Comparison of ENCODE assay signal across 20 cellular contexts in the genomic region with DNA sequence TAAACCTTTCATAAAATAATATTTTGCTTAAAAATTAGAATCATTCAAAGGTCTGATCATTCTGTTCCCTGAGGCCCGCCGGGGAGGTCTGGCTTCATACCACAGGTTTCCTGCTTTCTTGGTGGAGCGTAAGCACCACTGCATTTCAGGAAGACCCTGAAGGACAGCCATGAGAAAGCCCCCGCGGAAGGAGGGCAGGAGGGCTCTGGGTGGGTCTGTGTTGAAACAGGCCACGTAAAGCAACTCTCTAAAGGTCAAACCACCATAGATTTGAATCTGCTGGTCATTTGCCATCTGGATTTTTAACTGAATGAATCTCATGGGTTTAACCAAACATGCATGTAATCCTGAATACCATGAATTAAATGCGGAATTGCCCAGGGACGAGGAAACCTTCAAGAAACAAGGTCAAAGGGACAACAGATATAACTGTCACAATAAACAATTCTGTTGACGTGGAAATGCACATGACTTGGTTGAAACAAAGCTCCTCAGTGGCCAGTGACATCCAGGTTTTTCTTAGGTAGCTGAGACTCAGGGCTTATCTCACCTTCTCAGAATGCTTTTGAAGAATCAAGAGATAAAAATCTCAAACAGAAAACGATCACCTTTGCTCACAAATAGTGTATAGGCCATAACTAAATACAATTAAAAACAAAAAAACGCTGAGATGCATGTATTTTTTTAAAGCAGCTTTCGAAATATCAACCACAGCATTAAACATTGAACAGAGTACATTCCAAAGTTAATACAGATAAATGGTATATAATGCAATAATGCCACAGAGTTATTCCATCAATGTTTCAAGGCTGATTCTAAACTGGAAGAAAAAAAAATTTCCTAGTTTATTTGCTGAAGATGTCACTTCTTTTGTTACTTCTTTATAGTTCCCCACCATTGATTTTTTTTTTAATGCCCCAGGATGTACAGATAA.
DNase-seq lines count a peak whose midpoint lies in the region; ATAC-seq and TF ChIP-seq lines count a peak whose summit lies in the region.
"Had no signal": no experiment of that assay in that cellular context is flagged by ENCODE, and none has a peak within 500 bp of the region (broad histone marks: within the 10 kb centered on the region; RNA-seq: fewer than 3 reads in every experiment).

No MANE protein-coding gene starts in this region.

- no peak overlapping the region for H2AFZ ChIP-seq in SU-DHL-6 (ENCODE audit: low read depth, low read length, severe bottlenecking)

- no peaks in the 10 kb centered on the region for H3K36me3 ChIP-seq in Caco-2 (ENCODE audit: control insufficient read depth, insufficient read depth, low read length)
- H3K36me3 ChIP-seq in SU-DHL-6 (ENCODE audit: low read length): no peaks in the 10 kb centered on the region
- H3K36me3 ChIP-seq in colonic mucosa: no peaks in the 10 kb centered on the region
- H3K36me3 ChIP-seq: upper lobe of left lung had no signal

- H3K79me2 ChIP-seq in SU-DHL-6 (ENCODE audit: insufficient read depth, low read length): peaks cover 18% of the 10 kb centered on the region; the same call in 1 of the 2 replicates

- H3F3A ChIP-seq in SU-DHL-6 (ENCODE audit: insufficient read depth): peaks cover 47% of the 10 kb centered on the region

- peak overlapping the region; percentile 75 for H3K4me2 ChIP-seq in SU-DHL-6 (ENCODE audit: low read depth, low read length, poor library complexity, severe bottlenecking)

- H4K20me1 ChIP-seq in SU-DHL-6 (ENCODE audit: low read depth, low read length): no peaks in the 10 kb centered on the region

- TF ChIP-seq CTCF in Caco-2 (IDR thresholded peaks at IDR 0.05; ENCODE audit: insufficient read depth in 1 of 2, low read depth in 1 of 2, low read length in 1 of 2, severe bottlenecking in 1 of 2, unreplicated experiment in 1 of 2) (no peak), SU-DHL-6 (IDR thresholded peaks at IDR 0.05; ENCODE audit: insufficient read depth, low read length, poor library complexity, severe bottlenecking) (no peak), colonic mucosa (IDR thresholded peaks at IDR 0.05) (no peak)

- peaks cover 22% of the 10 kb centered on the region for H3K4me1 ChIP-seq in Caco-2
- H3K4me1 ChIP-seq in colonic mucosa: peaks cover 2% of the 10 kb centered on the region

- no peak for ATAC-seq in activated CD4-positive, alpha-beta T cell treated with anti-CD3 and anti-CD28 coated beads for 36 hours
- no peak for ATAC-seq in naive B cell (ENCODE audit: low read depth in 2 of 2)
- ATAC-seq: HepG2 had no signal

- no peaks in the 10 kb centered on the region for H3K27me3 ChIP-seq in Caco-2 (replicated peaks; ENCODE audit: control insufficient read depth, insufficient read depth, low read length)
- H3K27me3 ChIP-seq in SU-DHL-6 (ENCODE audit: low read length): no peaks in the 10 kb centered on the region
- H3K27me3 ChIP-seq in colonic mucosa: no peaks in the 10 kb centered on the region
- H3K27me3 ChIP-seq: upper lobe of left lung had no signal

- POLR2A ChIA-PET in activated CD4-positive, alpha-beta T cell treated with anti-CD3 and anti-CD28 coated beads for 36 hours (lab: Charles Lee): no interaction called here
- POLR2A ChIA-PET in Caco-2 (lab: Charles Lee): no interaction called here

- no peaks in the 10 kb centered on the region for H3K9me3 Mint-ChIP-seq in activated CD4-positive, alpha-beta T cell treated with anti-CD3 and anti-CD28 coated beads for 36 hours (ENCODE audit: low read depth)
- H3K9me3 Mint-ChIP-seq in Caco-2 (ENCODE audit: unreplicated experiment) (no peaks in the 10 kb centered on the region), naive B cell (no peaks in the 10 kb centered on the region)
- H3K9me3 Mint-ChIP-seq: activated CD4-positive, alpha-beta memory T cell treated with anti-CD3 and anti-CD28 coated beads, Interleukin-2, amount 10 ng/mL, durations not matched to agents 7 days and 5 days; dendritic cell treated with granulocyte-macrophage colony-stimulating factor and Interleukin-4, amounts not matched to agents 40 ng/mL and 50 ng/mL, for 4 days had no signal

- H3K4me3 Mint-ChIP-seq in activated CD4-positive, alpha-beta T cell treated with anti-CD3 and anti-CD28 coated beads for 36 hours: no peak overlapping the region
- H3K4me3 Mint-ChIP-seq in Caco-2 (ENCODE audit: unreplicated experiment) (peak overlapping the region; percentile 31), naive B cell (no peak overlapping the region)
- H3K4me3 Mint-ChIP-seq: activated CD4-positive, alpha-beta memory T cell treated with anti-CD3 and anti-CD28 coated beads, Interleukin-2, amount 10 ng/mL, durations not matched to agents 7 days and 5 days; dendritic cell treated with granulocyte-macrophage colony-stimulating factor and Interleukin-4, amounts not matched to agents 40 ng/mL and 50 ng/mL, for 4 days had no signal

- H3K4me3 ChIP-seq in Caco-2 (ENCODE audit: low read depth, low read length): no peak overlapping the region
- H3K4me3 ChIP-seq in SU-DHL-6 (ENCODE audit: insufficient read depth, low read length, poor library complexity, severe bottlenecking): no peak overlapping the region
- H3K4me3 ChIP-seq in colonic mucosa: no peak overlapping the region
- H3K4me3 ChIP-seq: upper lobe of left lung had no signal

- peaks cover 3% of the 10 kb centered on the region for H3K4me1 Mint-ChIP-seq in activated CD4-positive, alpha-beta T cell treated with anti-CD3 and anti-CD28 coated beads for 36 hours
- H3K4me1 Mint-ChIP-seq in Caco-2 (ENCODE audit: low read depth, unreplicated experiment) (peaks cover 9% of the 10 kb centered on the region), naive B cell (peaks cover 4 to 12% (median 11%) of the 10 kb centered on the region in 3 donors)

- no TSS peak for BruUV-seq in Caco-2 (replicated peaks; lab: Mats Ljungman, UMichigan)

- H3K27me3 Mint-ChIP-seq in activated CD4-positive, alpha-beta T cell treated with anti-CD3 and anti-CD28 coated beads for 36 hours: no peaks in the 10 kb centered on the region
- H3K27me3 Mint-ChIP-seq in Caco-2 (ENCODE audit: insufficient read depth, unreplicated experiment): no peaks in the 10 kb centered on the region
- H3K27me3 Mint-ChIP-seq in naive B cell: no peaks in the 10 kb centered on the region
- H3K27me3 Mint-ChIP-seq: activated CD4-positive, alpha-beta memory T cell treated with anti-CD3 and anti-CD28 coated beads, Interleukin-2, amount 10 ng/mL, durations not matched to agents 7 days and 5 days; dendritic cell treated with granulocyte-macrophage colony-stimulating factor and Interleukin-4, amounts not matched to agents 40 ng/mL and 50 ng/mL, for 4 days had no signal

- CTCF ChIA-PET in activated CD4-positive, alpha-beta T cell treated with anti-CD3 and anti-CD28 coated beads for 36 hours (lab: Charles Lee): no interaction called here
- CTCF ChIA-PET in Caco-2 (lab: Charles Lee): no interaction called here

- peaks cover 16% of the 10 kb centered on the region for H3K36me3 Mint-ChIP-seq in activated CD4-positive, alpha-beta T cell treated with anti-CD3 and anti-CD28 coated beads for 36 hours (ENCODE audit: low read depth)
- peaks cover 5% of the 10 kb centered on the region for H3K36me3 Mint-ChIP-seq in Caco-2 (ENCODE audit: insufficient read depth, unreplicated experiment)
- H3K36me3 Mint-ChIP-seq in naive B cell: peaks cover 0 to 7% of the 10 kb centered on the region in 2 donors

- H3K9ac ChIP-seq in SU-DHL-6 (ENCODE audit: low read length): peak overlapping the region; percentile 54
- H3K9ac ChIP-seq in colonic mucosa (ENCODE audit: low read depth in 2 of 2, low read length in 2 of 2): no peak overlapping the region

- in situ Hi-C loops in ACHN (cut with HindIII; ENCODE audit: low pct_ligation_motif_present, low pct_unique_long_range_greater_than_20kb, low sequenced_read_pairs): loop anchor here (25.0 kb wide), 1 partner anchor 186 kb away; the partner anchor contains the start of gene BCL2

- H3K9me3 ChIP-seq in Caco-2 (no peaks in the 10 kb centered on the region), SU-DHL-6 (ENCODE audit: insufficient read depth, low read length) (no peaks in the 10 kb centered on the region), colonic mucosa (no peaks in the 10 kb centered on the region)
- H3K9me3 ChIP-seq: upper lobe of left lung had no signal

- intact Hi-C loops in activated CD4-positive, alpha-beta T cell treated with anti-CD3 and anti-CD28 coated beads for 36 hours (cut with DNase I, micrococcal nuclease): loop anchor here in 1 of 2 experiments (10.0 kb wide), 1 partner anchor 112 kb away; no protein-coding TSS in a partner anchor
- intact Hi-C loops in Caco-2 (cut with micrococcal nuclease; ENCODE audit: unreplicated experiment) (loop anchor here (2.0 to 5.0 kb wide), 2 partner anchors 39 to 56 kb away; no protein-coding TSS in a partner anchor), colonic mucosa (cut with DNase I) (loop anchor here (10.0 kb wide), 1 partner anchor 102 kb away; no protein-coding TSS in a partner anchor)

- no peak for DNase-seq in activated CD4-positive, alpha-beta T cell treated with anti-CD3 and anti-CD28 coated beads for 36 hours
- no peak for DNase-seq in activated CD4-positive, alpha-beta T cell treated with anti-CD3 and anti-CD28 coated beads, Interleukin-2, amount 50 U/mL, for 1 hour
- peak in 1 of 2 experiments; percentile 22 for DNase-seq in Caco-2
- DNase-seq in naive B cell: no peak
- no peak for DNase-seq in NCI-H1694 treated with DMSO at 0.1 percent for 48 hours (lab: John Stamatoyannopoulos, UW)
- no peak for DNase-seq in colonic mucosa
- no peak for DNase-seq in ACHN
- DNase-seq: 8988T; activated CD4-positive, alpha-beta memory T cell treated with anti-CD3 and anti-CD28 coated beads, Interleukin-2, amount 10 ng/mL, durations not matched to agents 7 days and 5 days; activated CD4-positive, CD25-positive, alpha-beta regulatory T cell; amygdala; mammary epithelial cell; NCI-H524; NK-92 treated with Interleukin-12 subunit alpha and Interleukin-12 subunit beta, amount 100 ng/mL, for 24 hours; stimulated activated CD4-positive, alpha-beta T cell treated with anti-CD3 and anti-CD28 coated beads, Interleukin-4, amount 100 ng/mL, for 24 hours; T1000; upper lobe of left lung had no signal

- peak overlapping the region; percentile 13 for H3K27ac Mint-ChIP-seq in activated CD4-positive, alpha-beta T cell treated with anti-CD3 and anti-CD28 coated beads for 36 hours
- H3K27ac Mint-ChIP-seq in Caco-2 (ENCODE audit: unreplicated experiment): peak overlapping the region; percentile 86
- H3K27ac Mint-ChIP-seq in naive B cell: peak overlapping the region in 4 of 6 donors; percentile 12 to 50 (median 38)
- H3K27ac Mint-ChIP-seq: activated CD4-positive, alpha-beta memory T cell treated with anti-CD3 and anti-CD28 coated beads, Interleukin-2, amount 10 ng/mL, durations not matched to agents 7 days and 5 days had no signal

- H3K9me2 ChIP-seq in SU-DHL-6 (replicated peaks; ENCODE audit: insufficient read depth, low read length): no peaks in the 10 kb centered on the region

- H3K27ac ChIP-seq in SU-DHL-6 (ENCODE audit: low read depth, low read length): peak overlapping the region; percentile 92
- H3K27ac ChIP-seq in colonic mucosa: no peak overlapping the region
- H3K27ac ChIP-seq: upper lobe of left lung had no signal

Comparison
In these comparisons a context has a peak if more than half of its experiments do, and no peak if none do; other contexts are left out.
1. H3K27ac Mint-ChIP-seq: peak in every context shown above with its lines; median percentile 86 in Caco-2; 38 in naive B cell; 13 in activated CD4-positive, alpha-beta T cell treated with anti-CD3 and anti-CD28 coated beads for 36 hours.